ENCODE assay signal across 9 cellular contexts in genomic region chr19:39351537-39352037, GRCh38. TPM values are rescaled to one million over a fixed set of nuclear protein-coding genes. Genes with fewer than 3 reads are reported as not detected.
DNase-seq lines count a peak whose midpoint lies in the region; ATAC-seq and TF ChIP-seq lines count a peak whose summit lies in the region.
"Had no signal": no experiment of that assay in that cellular context is flagged by ENCODE, and none has a peak within 500 bp of the region (broad histone marks: within the 10 kb centered on the region; RNA-seq: fewer than 3 reads in every experiment).

No MANE protein-coding gene starts in this region.

- H3K27ac ChIP-seq in suprapubic skin: peak overlapping the region; percentile 52

- no peak overlapping the region for H3K4me3 ChIP-seq in Loucy (ENCODE audit: low read length, poor library complexity, severe bottlenecking)
- H3K4me3 ChIP-seq in fibroblast of mammary gland (ENCODE audit: control insufficient read depth, low read depth, low read length): no peak overlapping the region
- peak overlapping the region; percentile 5 for H3K4me3 ChIP-seq in suprapubic skin

- TF ChIP-seq CTCF in Loucy (conservative IDR thresholded peaks at IDR 0.05; ENCODE audit: low read length): 0 out of 2 replicates have a peak, but pooled peaks have one; percentile 18
- peak; percentile 25 for TF ChIP-seq CTCF in fibroblast of mammary gland (conservative IDR thresholded peaks at IDR 0.05; ENCODE audit: control insufficient read depth, insufficient read depth, low read depth, low read length)
- no peak for TF ChIP-seq CTCF in suprapubic skin (IDR thresholded peaks at IDR 0.05)

- H3F3A ChIP-seq in Loucy (ENCODE audit: low read depth): no peaks in the 10 kb centered on the region

- H3K9me3 ChIP-seq in Loucy (ENCODE audit: insufficient read depth, low read depth, low read length): no peaks in the 10 kb centered on the region
- no peaks in the 10 kb centered on the region for H3K9me3 ChIP-seq in suprapubic skin

- peak; percentile 45 for DNase-seq in activated naive CD4-positive, alpha-beta T cell treated with Interleukin-2 at 50 U/mL for 16 hours
- DNase-seq in activated naive CD4-positive, alpha-beta T cell (lab: John Stamatoyannopoulos, UW): no peak
- DNase-seq in fibroblast of mammary gland (ENCODE audit: low read depth) (peak; percentile 73), suprapubic skin (ENCODE audit: low spot score in 2 of 2) (no peak), T-helper 9 cell (no peak), NCI-H1105 treated with DMSO at 0.1 percent for 48 hours (lab: John Stamatoyannopoulos, UW) (no peak)
- DNase-seq: DND-41 had no signal

- H2AFZ ChIP-seq in Loucy (ENCODE audit: low read length): no peak overlapping the region

- H4K20me1 ChIP-seq in Loucy (ENCODE audit: insufficient read depth, low read length, poor library complexity, severe bottlenecking): peaks cover 25% of the 10 kb centered on the region

- H3K4me2 ChIP-seq in Loucy (ENCODE audit: low read depth, low read length, poor library complexity, severe bottlenecking): no peak overlapping the region

- H3K27me3 ChIP-seq in Loucy (ENCODE audit: insufficient read depth, low read length, poor library complexity, severe bottlenecking) (no peaks in the 10 kb centered on the region), suprapubic skin (no peaks in the 10 kb centered on the region)

- H3K9me2 ChIP-seq in Loucy (replicated peaks; ENCODE audit: low read depth, low read length): no peaks in the 10 kb centered on the region

- peaks cover 38% of the 10 kb centered on the region; the same call in 1 of the 2 replicates for H3K36me3 ChIP-seq in Loucy (ENCODE audit: insufficient read depth, low read length)
- H3K36me3 ChIP-seq in suprapubic skin: peaks cover 61% of the 10 kb centered on the region

- no peak for TF ChIP-seq POLR2A in suprapubic skin (IDR thresholded peaks at IDR 0.05)

- H3K79me2 ChIP-seq in Loucy (ENCODE audit: insufficient read depth, low read length): peaks cover 26% of the 10 kb centered on the region

- ATAC-seq in HG02884 (IDR thresholded peaks at IDR 0.05; ENCODE audit: unreplicated experiment): no peak

- no peak overlapping the region for H3K9ac ChIP-seq in Loucy (ENCODE audit: low read depth, low read length, poor library complexity, severe bottlenecking)

- WGBS in suprapubic skin: 57% methylated on average over 4 of the region's 4 CpGs

- no peak for TF ChIP-seq EP300 in suprapubic skin (IDR thresholded peaks at IDR 0.05)

- H3K4me1 ChIP-seq in Loucy (ENCODE audit: insufficient read depth, low read length, poor library complexity, severe bottlenecking) (peaks cover 20% of the 10 kb centered on the region), suprapubic skin (peaks cover 35% of the 10 kb centered on the region)

RNA-seq across cellular contexts. Expression of gene SAMD4B, which starts 9.4 kb away (rescaled TPM):
- total RNA-seq in suprapubic skin: 100 to 1,000 TPM; 104 to 166 (median 113) TPM

RNA-seq across cellular contexts. Expression of gene GMFG, which starts 15.7 kb away (rescaled TPM):
- 10 to 100 TPM in 1 of 4 donors, 1 to 10 TPM in 3; 1.9 to 16.2 (median 5.8) TPM for total RNA-seq in suprapubic skin

RNA-seq across cellular contexts. Expression of gene LRFN1, which starts 30.9 kb away (rescaled TPM):
- 1 to 10 TPM; 1.4 to 2.9 (median 2.0) TPM for total RNA-seq in suprapubic skin

RNA-seq across cellular contexts. Expression of gene PAF1, which starts 39.3 kb away (rescaled TPM):
- 10 to 100 TPM; 24.8 to 42.4 (median 35.4) TPM for total RNA-seq in suprapubic skin

RNA-seq across cellular contexts. Expression of gene MED29, which starts 39.6 kb away (rescaled TPM):
- total RNA-seq in suprapubic skin: 10 to 100 TPM; 36.3 to 57.8 (median 48.0) TPM

Comparison
In these comparisons a context has a peak if more than half of its experiments do, and no peak if none do; other contexts are left out.
1. DNase-seq: peak in activated naive CD4-positive, alpha-beta T cell treated with Interleukin-2 at 50 U/mL for 16 hours (single experiment) and fibroblast of mammary gland (single experiment); none in activated naive CD4-positive, alpha-beta T cell (0 of 4), suprapubic skin (0 of 2), T-helper 9 cell (single experiment) and NCI-H1105 treated with DMSO at 0.1 percent for 48 hours (single experiment).
2. CTCF ChIP-seq: peak in Loucy (single experiment) and fibroblast of mammary gland (single experiment); none in suprapubic skin (0 of 2).